In genomic region chr4:127479031-127479622, GRCh38 we compare ENCODE assay signal across 8 cellular contexts.
DNase-seq lines count a peak whose midpoint lies in the region; ATAC-seq and TF ChIP-seq lines count a peak whose summit lies in the region.

No MANE protein-coding gene starts in this region.

- no peak overlapping the region for H3K4me3 Mint-ChIP-seq in activated CD4-positive, alpha-beta memory T cell treated with anti-CD3 and anti-CD28 coated beads for 36 hours

- H3K27me3 ChIP-seq in A673 (replicated peaks; ENCODE audit: insufficient read depth, low read depth, low read length, poor library complexity) (no peaks in the 10 kb centered on the region), dorsolateral prefrontal cortex (no peaks in the 10 kb centered on the region)

- H3K4me1 Mint-ChIP-seq in activated CD4-positive, alpha-beta memory T cell treated with anti-CD3 and anti-CD28 coated beads for 36 hours (ENCODE audit: low read depth) = no peaks in the 10 kb centered on the region

- CTCF ChIA-PET in A673 (lab: Charles Lee) = no interaction called here
- CTCF ChIA-PET in activated CD4-positive, alpha-beta memory T cell treated with anti-CD3 and anti-CD28 coated beads for 36 hours (lab: Charles Lee) = interaction anchor here (0.9 kb wide), 1 partner anchor 9 kb away, joined by 3 read pairs; no protein-coding TSS in a partner anchor

- no peaks in the 10 kb centered on the region for H3K4me1 ChIP-seq in A673 (ENCODE audit: insufficient read depth, low read length, poor library complexity, severe bottlenecking)

- H3K27ac Mint-ChIP-seq in activated CD4-positive, alpha-beta memory T cell treated with anti-CD3 and anti-CD28 coated beads for 36 hours = no peak overlapping the region

- H3K36me3 Mint-ChIP-seq in activated CD4-positive, alpha-beta memory T cell treated with anti-CD3 and anti-CD28 coated beads for 36 hours = no peaks in the 10 kb centered on the region

- POLR2A ChIA-PET in A673 (lab: Charles Lee; ENCODE audit: low non-redundant PET) = interaction anchor here (0.7 kb wide), 1 partner anchor 283 kb away, joined by 3 read pairs; no protein-coding TSS in a partner anchor
- POLR2A ChIA-PET in activated CD4-positive, alpha-beta memory T cell treated with anti-CD3 and anti-CD28 coated beads for 36 hours (lab: Charles Lee) = no interaction called here

- no TSS peak for BruUV-seq in A673 (replicated peaks; lab: Mats Ljungman, UMichigan)

- H3K4me3 ChIP-seq in A673 (ENCODE audit: low read depth, low read length, poor library complexity, severe bottlenecking) (no peak overlapping the region), dorsolateral prefrontal cortex (no peak overlapping the region)

- no peaks in the 10 kb centered on the region for H3K9me3 ChIP-seq in A673 (ENCODE audit: low read depth, low read length, poor library complexity, severe bottlenecking)

- H3K36me3 ChIP-seq in A673 (ENCODE audit: insufficient read depth, low read length, poor library complexity, severe bottlenecking) = no peaks in the 10 kb centered on the region

- H3K27ac ChIP-seq in A673 (ENCODE audit: low read depth, low read length, poor library complexity, severe bottlenecking) (no peak overlapping the region), dorsolateral prefrontal cortex (no peak overlapping the region)

- intact Hi-C loops in A673 (cut with micrococcal nuclease; ENCODE audit: unreplicated experiment) (loop anchor here (2.0 to 10.0 kb wide), 4 partner anchors 60 to 1014 kb away; no protein-coding TSS in a partner anchor), dorsolateral prefrontal cortex (cut with DNase I) (no loop called here)
- intact Hi-C loops in activated CD4-positive, alpha-beta memory T cell treated with anti-CD3 and anti-CD28 coated beads for 36 hours (cut with micrococcal nuclease) = no loop called here

- peak; percentile 52 for ATAC-seq in GM18498 (IDR thresholded peaks at IDR 0.05; ENCODE audit: unreplicated experiment)
- no peak for ATAC-seq in GM21717 (IDR thresholded peaks at IDR 0.05; ENCODE audit: unreplicated experiment)
- ATAC-seq in HG03196 (IDR thresholded peaks at IDR 0.05; ENCODE audit: unreplicated experiment) = no peak

- peak; percentile 61 for DNase-seq in A673 (ENCODE audit: low spot score)
- peak; percentile 6 for DNase-seq in NCI-H345 treated with DMSO at 0.1 percent for 48 hours (lab: John Stamatoyannopoulos, UW; ENCODE audit: unreplicated experiment)
- DNase-seq in dorsolateral prefrontal cortex = no peak
- DNase-seq in pulmonary artery endothelial cell (ENCODE audit: low read depth, low spot score) = peak; percentile 3
- DNase-seq in activated CD4-positive, alpha-beta memory T cell treated with anti-CD3 and anti-CD28 coated beads for 36 hours = no peak

- H3K9me3 Mint-ChIP-seq in activated CD4-positive, alpha-beta memory T cell treated with anti-CD3 and anti-CD28 coated beads for 36 hours = peaks cover 2% of the 10 kb centered on the region

- TF ChIP-seq CTCF in A673 (conservative IDR thresholded peaks at IDR 0.05; ENCODE audit: low read depth, low read length) (peak; percentile 72), dorsolateral prefrontal cortex (IDR thresholded peaks at IDR 0.05 in 54 of 56, conservative IDR thresholded peaks at IDR 0.05 in 2 of 56; ENCODE audit: low read depth in 1 of 56, partially characterized antibody in 56 of 56) (peak in 55 of 56 donors; percentile 28 to 71 (median 55))

- H3K27me3 Mint-ChIP-seq in activated CD4-positive, alpha-beta memory T cell treated with anti-CD3 and anti-CD28 coated beads for 36 hours = no peaks in the 10 kb centered on the region

Comparison
In these comparisons a context has a peak if more than half of its experiments do, and no peak if none do; other contexts are left out.
1. DNase-seq: peak in A673 (single experiment), NCI-H345 treated with DMSO at 0.1 percent for 48 hours (single experiment) and pulmonary artery endothelial cell (single experiment); none in dorsolateral prefrontal cortex (0 of 10) and activated CD4-positive, alpha-beta memory T cell treated with anti-CD3 and anti-CD28 coated beads for 36 hours (single experiment).